In genomic region chr7:74059681-74060588, GRCh38 we compare ENCODE assay signal across 12 cellular contexts. TPM values are rescaled to one million over a fixed set of nuclear protein-coding genes. Genes with fewer than 3 reads are reported as not detected.
DNase-seq lines count a peak whose midpoint lies in the region; ATAC-seq and TF ChIP-seq lines count a peak whose summit lies in the region.
"Had no signal": no experiment of that assay in that cellular context is flagged by ENCODE, and none has a peak within 500 bp of the region (broad histone marks: within the 10 kb centered on the region; RNA-seq: fewer than 3 reads in every experiment).

No MANE protein-coding gene starts in this region.

- no peak overlapping the region for H3K4me3 ChIP-seq in right lobe of liver
- no peak overlapping the region for H3K4me3 ChIP-seq in vagina

- intact Hi-C loops in Right ventricle myocardium inferior (cut with DNase I), result no loop called here
- intact Hi-C loops in left cardiac atrium (cut with DNase I), result loop anchor here in 1 of 2 donors (10.0 kb wide), 2 partner anchors 65 to 345 kb away; no protein-coding TSS in a partner anchor
- intact Hi-C loops in right lobe of liver (cut with DNase I), result loop anchor here in 1 of 2 donors (10.0 kb wide), 2 partner anchors 145 to 335 kb away; no protein-coding TSS in a partner anchor
- intact Hi-C loops in vagina (cut with DNase I), result no loop called here

- no peaks in the 10 kb centered on the region for H3K9me3 Mint-ChIP-seq in chondrocyte (ENCODE audit: low read depth)
- H3K9me3 Mint-ChIP-seq: activated CD4-positive, alpha-beta T cell treated with anti-CD3 and anti-CD28 coated beads, Interleukin-2, amount 10 ng/mL, durations not matched to agents 24 days and 14 days; activated naive CD8-positive, alpha-beta T cell treated with anti-CD3 and anti-CD28 coated beads for 36 hours; naive B cell had no signal

- peak; percentile 23 for TF ChIP-seq CTCF in chondrocyte (IDR thresholded peaks at IDR 0.05)
- no peak for TF ChIP-seq CTCF in right lobe of liver (IDR thresholded peaks at IDR 0.05)
- no peak for TF ChIP-seq CTCF in vagina (IDR thresholded peaks at IDR 0.05)

- TF ChIP-seq POLR2A in right lobe of liver (IDR thresholded peaks at IDR 0.05) (no peak), vagina (IDR thresholded peaks at IDR 0.05) (no peak)

- DNase-seq in Right ventricle myocardium inferior (ENCODE audit: missing footprints), result peak; percentile 69
- DNase-seq in left cardiac atrium, result no peak
- peak; percentile 90 for DNase-seq in chondrocyte (ENCODE audit: low spot score)
- DNase-seq in right lobe of liver, result peak; percentile 93 to 96 (median 95)
- DNase-seq in vagina (ENCODE audit: extremely low spot score in 2 of 2), result no peak
- no peak for DNase-seq in stimulated activated CD4-positive, alpha-beta T cell treated with anti-CD3 and anti-CD28 coated beads, Interleukin-4, amount 100 ng/mL, for 4 hours
- no peak for DNase-seq in stimulated activated CD4-positive, alpha-beta T cell treated with anti-CD3 and anti-CD28 coated beads, Interleukin-4, amount 100 ng/mL, for 1 hour
- DNase-seq: activated CD4-positive, alpha-beta T cell treated with anti-CD3 and anti-CD28 coated beads, Interleukin-2, amount 10 ng/mL, durations not matched to agents 24 days and 14 days; activated naive CD8-positive, alpha-beta T cell treated with anti-CD3 and anti-CD28 coated beads for 36 hours; foreskin fibroblast; naive B cell had no signal

- no peaks in the 10 kb centered on the region for H3K27me3 Mint-ChIP-seq in chondrocyte (ENCODE audit: low read depth)

- ATAC-seq in Right ventricle myocardium inferior (no peak), left cardiac atrium (no peak), right lobe of liver (peak; percentile 82 to 91 (median 86)), GM21737 (IDR thresholded peaks at IDR 0.05; ENCODE audit: unreplicated experiment) (no peak)

- H3K27ac Mint-ChIP-seq in chondrocyte (ENCODE audit: unreplicated experiment), result peak overlapping the region; percentile 70
- H3K27ac Mint-ChIP-seq: activated CD4-positive, alpha-beta T cell treated with anti-CD3 and anti-CD28 coated beads, Interleukin-2, amount 10 ng/mL, durations not matched to agents 24 days and 14 days; activated naive CD8-positive, alpha-beta T cell treated with anti-CD3 and anti-CD28 coated beads for 36 hours had no signal

- H3K36me3 Mint-ChIP-seq in chondrocyte (ENCODE audit: low read depth), result peaks cover 55% of the 10 kb centered on the region
- H3K36me3 Mint-ChIP-seq: activated naive CD8-positive, alpha-beta T cell treated with anti-CD3 and anti-CD28 coated beads for 36 hours; naive B cell had no signal

- H3K9me3 ChIP-seq in right lobe of liver (no peaks in the 10 kb centered on the region), vagina (no peaks in the 10 kb centered on the region)

- H3K4me1 ChIP-seq in right lobe of liver (peaks cover 0 to 16% (median 5%) of the 10 kb centered on the region in 4 donors), vagina (peaks cover 33% of the 10 kb centered on the region)

- no peak overlapping the region for H3K4me3 Mint-ChIP-seq in chondrocyte (ENCODE audit: unreplicated experiment)
- H3K4me3 Mint-ChIP-seq: activated CD4-positive, alpha-beta T cell treated with anti-CD3 and anti-CD28 coated beads, Interleukin-2, amount 10 ng/mL, durations not matched to agents 24 days and 14 days; activated naive CD8-positive, alpha-beta T cell treated with anti-CD3 and anti-CD28 coated beads for 36 hours had no signal

- H3K27me3 ChIP-seq in right lobe of liver, result no peaks in the 10 kb centered on the region
- H3K27me3 ChIP-seq in vagina, result no peaks in the 10 kb centered on the region

- 43% methylated on average over 10 of the region's 21 CpGs for WGBS in right lobe of liver (ENCODE audit: insufficient coverage, low coverage, low lambda C conversion rate, missing lambda C conversion rate)

- H3K27ac ChIP-seq in right lobe of liver (peak overlapping the region in 2 of 3 donors; percentile 5 to 42), vagina (peak overlapping the region; percentile 86)

- H3K36me3 ChIP-seq in right lobe of liver, result no peaks in the 10 kb centered on the region
- H3K36me3 ChIP-seq in vagina, result peaks cover 0 to 27% of the 10 kb centered on the region in 2 donors

- H3K4me1 Mint-ChIP-seq in chondrocyte (ENCODE audit: low read depth), result peaks cover 34% of the 10 kb centered on the region
- H3K4me1 Mint-ChIP-seq: activated naive CD8-positive, alpha-beta T cell treated with anti-CD3 and anti-CD28 coated beads for 36 hours had no signal

RNA-seq across cellular contexts. Expression of gene LIMK1, which starts 23.7 kb away (rescaled TPM):
- 8.7 TPM for total RNA-seq in Right ventricle myocardium inferior
- total RNA-seq in left cardiac atrium, result 10 to 100 TPM; 11.4 to 11.6 TPM
- total RNA-seq in chondrocyte, result 39.1 to 46.5 TPM (median 41.5 TPM) in 3 replicates
- 1 to 10 TPM; 3.1 to 9.9 (median 5.8) TPM for total RNA-seq in right lobe of liver
- 28.2 TPM for total RNA-seq in vagina

RNA-seq across cellular contexts. Expression of gene ELN, which starts 32.0 kb away (rescaled TPM):
- total RNA-seq in Right ventricle myocardium inferior (29.9 TPM), left cardiac atrium (100 to 1,000 TPM in 1 of 2 donors, 10 to 100 TPM in 1; 91.7 to 166 TPM), chondrocyte (8,224 to 15,554 TPM (median 15,093 TPM) in 3 replicates), right lobe of liver (10 to 100 TPM in 1 of 6 experiments, 1 to 10 TPM in 5; 3.0 to 11.7 (median 5.3) TPM), vagina (38.3 TPM)
- total RNA-seq: activated CD4-positive, alpha-beta T cell treated with anti-CD3 and anti-CD28 coated beads, Interleukin-2, amount 10 ng/mL, durations not matched to agents 24 days and 14 days; activated naive CD8-positive, alpha-beta T cell treated with anti-CD3 and anti-CD28 coated beads for 36 hours had no signal

Comparison
In these comparisons a context has a peak if more than half of its experiments do, and no peak if none do; other contexts are left out.
1. DNase-seq: peak in Right ventricle myocardium inferior (single experiment), chondrocyte (single experiment) and right lobe of liver (3 of 3); none in left cardiac atrium (single experiment), vagina (0 of 2), stimulated activated CD4-positive, alpha-beta T cell treated with anti-CD3 and anti-CD28 coated beads, Interleukin-4, amount 100 ng/mL, for 4 hours (0 of 2) and stimulated activated CD4-positive, alpha-beta T cell treated with anti-CD3 and anti-CD28 coated beads, Interleukin-4, amount 100 ng/mL, for 1 hour (single experiment).
2. ATAC-seq: peak in right lobe of liver (4 of 4); none in Right ventricle myocardium inferior (single experiment), left cardiac atrium (0 of 2) and GM21737 (single experiment).
3. RNA of gene ELN, which starts 32.0 kb away (total RNA-seq): 8,224 to 15,554 TPM in chondrocyte; 91.7 to 166 TPM in left cardiac atrium, 38.3 TPM in vagina (single experiment), 29.9 TPM in Right ventricle myocardium inferior (single experiment) and 3.0 to 11.7 TPM in right lobe of liver; every median in the first group is over 10 times any median in the second.